31 cellular contexts compared by ENCODE assay signal in the genomic region with DNA sequence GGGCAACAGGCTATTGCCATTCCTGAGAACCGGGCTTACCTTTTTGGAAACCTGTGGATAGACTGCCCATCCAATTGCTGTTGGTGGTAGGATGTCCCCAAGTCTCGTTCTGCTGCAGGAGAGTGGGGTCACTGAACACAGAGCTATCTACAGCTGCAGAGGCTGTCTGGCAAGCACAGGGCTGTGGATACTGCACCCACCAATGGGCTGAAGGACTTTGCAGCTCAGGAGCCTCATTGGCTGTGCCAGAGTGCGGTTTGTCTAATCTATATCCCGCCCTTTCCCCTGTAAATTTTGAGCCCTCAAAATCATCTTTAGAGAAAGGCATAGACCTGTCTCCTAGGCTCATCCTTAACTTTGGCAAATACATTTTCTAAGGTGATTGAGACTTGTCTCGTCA.
"Had no signal": no experiment of that assay in that cellular context is flagged by ENCODE, and none has a peak within 500 bp of the region (broad histone marks: within the 10 kb centered on the region; RNA-seq: fewer than 3 reads in every experiment).

No MANE protein-coding gene starts in this region.

- H3K4me2 ChIP-seq: hepatocyte had no signal

- H3K27ac ChIP-seq: brain microvascular endothelial cell, esophagus squamous epithelium, gastroesophageal sphincter, heart right ventricle, hepatocyte, VCaP had no signal

- H2AFZ ChIP-seq: hepatocyte had no signal

- H3K4me3 ChIP-seq: esophagus squamous epithelium, gastroesophageal sphincter, heart right ventricle, hepatocyte had no signal

- H3K79me2 ChIP-seq: hepatocyte had no signal

- H3K27me3 ChIP-seq: brain microvascular endothelial cell, hepatocyte had no signal

- ATAC-seq: activated CD8-positive, alpha-beta memory T cell treated with anti-CD3 and anti-CD28 coated beads, Interleukin-2, amount 10 ng/mL, durations not matched to agents 7 days and 5 days; activated CD8-positive, alpha-beta T cell treated with anti-CD3 and anti-CD28 coated beads for 36 hours; effector memory CD8-positive, alpha-beta T cell; gastroesophageal sphincter; heart right ventricle; WTC11 had no signal

- DNase-seq: activated CD4-positive, alpha-beta T cell treated with anti-CD3 and anti-CD28 coated beads for 1 hour; activated CD4-positive, alpha-beta T cell treated with anti-CD3 and anti-CD28 coated beads for 4 hours; activated CD4-positive, alpha-beta T cell treated with anti-CD3 and anti-CD28 coated beads, Interleukin-2, amount 10 ng/mL, durations not matched to agents 7 days and 5 days; activated CD4-positive, alpha-beta T cell treated with anti-CD3 and anti-CD28 coated beads, Interleukin-2, amount 50 U/mL, for 48 hours; activated CD8-positive, alpha-beta memory T cell treated with anti-CD3 and anti-CD28 coated beads, Interleukin-2, amount 10 ng/mL, durations not matched to agents 7 days and 5 days; activated CD8-positive, alpha-beta memory T cell treated with anti-CD3 and anti-CD28 coated beads, Interleukin-2, amount 50 U/mL, for 4 hours; activated CD8-positive, alpha-beta T cell treated with anti-CD3 and anti-CD28 coated beads for 36 hours; activated gamma-delta T cell treated with Interleukin-2 at 50 U/mL for 16 hours; activated naive CD4-positive, alpha-beta T cell treated with anti-CD3 and anti-CD28 coated beads, Interleukin-2, amount 50 U/mL, for 16 hours; activated naive CD4-positive, alpha-beta T cell treated with Interleukin-2 at 50 U/mL for 16 hours; activated T-cell treated with anti-CD3 and anti-CD28 coated beads for 4 hours; amniotic stem cell; anterior cingulate cortex; brain microvascular endothelial cell; caudate nucleus; cortex of kidney; dermis blood vessel endothelial cell; effector CD4-positive, alpha-beta T cell; effector memory CD8-positive, alpha-beta T cell; esophagus squamous epithelium; foreskin melanocyte; heart right ventricle; T-helper 2 cell had no signal

- H3K9me3 ChIP-seq: esophagus squamous epithelium, gastroesophageal sphincter, heart right ventricle had no signal

- FAIRE-seq: astrocyte, bronchial epithelial cell, colon, TTC549 had no signal

- H3K36me3 ChIP-seq: brain microvascular endothelial cell had no signal
